8 cellular contexts compared by ENCODE assay signal in genomic region chr6:28895131-28895812, GRCh38. TPM values are rescaled to one million over a fixed set of nuclear protein-coding genes. Genes with fewer than 3 reads are reported as not detected.
DNase-seq lines count a peak whose midpoint lies in the region; ATAC-seq and TF ChIP-seq lines count a peak whose summit lies in the region.

No MANE protein-coding gene starts in this region.

- H3K36me3 ChIP-seq in PC-3 (ENCODE audit: low read depth, low read length) = peaks cover under 1% of the 10 kb centered on the region; the same call in 1 of the 2 replicates
- H3K36me3 ChIP-seq in mucosa of stomach (ENCODE audit: control insufficient read depth, insufficient read depth, low read length) = no peaks in the 10 kb centered on the region

- H3K9me3 ChIP-seq in PC-3 (ENCODE audit: low read length) (no peaks in the 10 kb centered on the region), mucosa of stomach (ENCODE audit: control insufficient read depth, low read length) (no peaks in the 10 kb centered on the region)

- H4K20me1 ChIP-seq in PC-3 (ENCODE audit: low read length) = no peaks in the 10 kb centered on the region

- ATAC-seq in GM21576 (IDR thresholded peaks at IDR 0.05; ENCODE audit: unreplicated experiment) (peak; percentile 67), PC-3 (peak; percentile 62), esophagus mucosa (peak; percentile 89)

- no peaks in the 10 kb centered on the region for H3K79me2 ChIP-seq in PC-3 (ENCODE audit: low read length)

- no peak for TF ChIP-seq RAD21 in Ishikawa (IDR thresholded peaks at IDR 0.05; ENCODE audit: low read depth)

- H3K27me3 Mint-ChIP-seq in activated T-cell treated with anti-CD3 and anti-CD28 coated beads, Interleukin-2, amount 50 U/mL, for 24 hours = peaks cover 3% of the 10 kb centered on the region

- H3K4me1 ChIP-seq in PC-3 (ENCODE audit: insufficient read depth, low read length) (peaks cover 10% of the 10 kb centered on the region), mucosa of stomach (ENCODE audit: control insufficient read depth, insufficient read depth, low read length) (no peaks in the 10 kb centered on the region)

- H3K27ac ChIP-seq in PC-3 (ENCODE audit: low read length) = peak overlapping the region; percentile 80

- H3K9me2 ChIP-seq in PC-3 (replicated peaks; ENCODE audit: low read length) = no peaks in the 10 kb centered on the region

- intact Hi-C loops in PC-3 (cut with micrococcal nuclease) = loop anchor here (1.0 kb wide), 2 partner anchors 27 to 31 kb away; no protein-coding TSS in a partner anchor

- H3K4me3 Mint-ChIP-seq in activated T-cell treated with anti-CD3 and anti-CD28 coated beads, Interleukin-2, amount 50 U/mL, for 24 hours = peak overlapping the region; percentile 94

- H3K4me2 ChIP-seq in PC-3 (ENCODE audit: low read length) = peak overlapping the region; percentile 90

- peak overlapping the region; percentile 96 for H3K9ac ChIP-seq in PC-3 (ENCODE audit: low read length)
- peak overlapping the region; percentile 99 for H3K9ac ChIP-seq in mucosa of stomach (ENCODE audit: low read length)

- peaks cover 5% of the 10 kb centered on the region for H3F3A ChIP-seq in PC-3 (ENCODE audit: low read length, unreplicated experiment)

- H3K27me3 ChIP-seq in PC-3 (ENCODE audit: low read length) = no peaks in the 10 kb centered on the region
- H3K27me3 ChIP-seq in mucosa of stomach (ENCODE audit: control insufficient read depth, insufficient read depth, low read length) = no peaks in the 10 kb centered on the region

- no peak for TF ChIP-seq CTCF in PC-3 (conservative IDR thresholded peaks at IDR 0.05; ENCODE audit: low read depth, low read length)

- peaks cover 16% of the 10 kb centered on the region for H3K4me1 Mint-ChIP-seq in activated T-cell treated with anti-CD3 and anti-CD28 coated beads, Interleukin-2, amount 50 U/mL, for 24 hours (ENCODE audit: low read depth)

- H2AFZ ChIP-seq in PC-3 (ENCODE audit: low read length) = peak overlapping the region; percentile 99

- peak; percentile 85 for DNase-seq in DMS153 treated with DMSO at 0.1 percent for 48 hours (lab: John Stamatoyannopoulos, UW; ENCODE audit: unreplicated experiment)
- peak; percentile 98 for DNase-seq in PC-3
- peak; percentile 88 for DNase-seq in activated T-cell treated with anti-CD3 and anti-CD28 coated beads, Interleukin-2, amount 50 U/mL, for 24 hours
- DNase-seq in stimulated activated CD8-positive, alpha-beta memory T cell treated with anti-CD3 and anti-CD28 coated beads, Interleukin-4, amount 100 ng/mL, for 48 hours = peak; percentile 92

- peaks cover 29% of the 10 kb centered on the region for H3K36me3 Mint-ChIP-seq in activated T-cell treated with anti-CD3 and anti-CD28 coated beads, Interleukin-2, amount 50 U/mL, for 24 hours (ENCODE audit: low read depth)

- CTCF ChIA-PET in PC-3 (lab: Charles Lee) = interaction anchor here (0.6 to 0.7 kb wide), 3 partner anchors 53 to 90 kb away, joined by 3 to 17 read pairs (median 3); no protein-coding TSS in a partner anchor

- POLR2A ChIA-PET in PC-3 (lab: Charles Lee; ENCODE audit: unreplicated experiment) = interaction anchor here (0.5 to 1.0 kb wide), 7 partner anchors 23 to 1931 kb away, joined by 3 to 40 read pairs (median 4); partner anchors contain the start of gene TRIM27

- no peak for TF ChIP-seq EP300 in Ishikawa (IDR thresholded peaks at IDR 0.05; ENCODE audit: borderline replicate concordance)

- no peaks in the 10 kb centered on the region for H3K9me3 Mint-ChIP-seq in activated T-cell treated with anti-CD3 and anti-CD28 coated beads, Interleukin-2, amount 50 U/mL, for 24 hours

- H3K4me3 ChIP-seq in PC-3 (ENCODE audit: low read length) (peak overlapping the region; percentile 83), mucosa of stomach (ENCODE audit: low read length) (peak overlapping the region; percentile 94)

- H3K27ac Mint-ChIP-seq in activated T-cell treated with anti-CD3 and anti-CD28 coated beads, Interleukin-2, amount 50 U/mL, for 24 hours = peak overlapping the region; percentile 99

- TSS peak; percentile 65 for BruUV-seq in PC-3 (replicated peaks; lab: Mats Ljungman, UMichigan)

TF ChIP-seq in Ishikawa, 13 proteins besides CTCF, POLR2A, EP300 and RAD21:
- TF ChIP-seq CEBPB (IDR thresholded peaks at IDR 0.05) (no peak), MAX (IDR thresholded peaks at IDR 0.05) (peak; percentile 54; the same call in 1 of the 2 replicates), TCF12 (IDR thresholded peaks at IDR 0.05; ENCODE audit: low read depth) (no peak), ZBTB7A (IDR thresholded peaks at IDR 0.05; ENCODE audit: low read depth) (no peak), CREB1 (IDR thresholded peaks at IDR 0.05; ENCODE audit: low read depth) (no peak), REST (IDR thresholded peaks at IDR 0.05; ENCODE audit: low read depth) (no peak), TAF1 (IDR thresholded peaks at IDR 0.05; ENCODE audit: low read depth) (peak; percentile 51), FOXM1 (IDR thresholded peaks at IDR 0.05; ENCODE audit: borderline replicate concordance, low read depth) (no peak), YY1 (IDR thresholded peaks at IDR 0.05; ENCODE audit: low read depth) (no peak), EGR1 (IDR thresholded peaks at IDR 0.05) (no peak), USF1 (IDR thresholded peaks at IDR 0.05) (no peak), TEAD4 (IDR thresholded peaks at IDR 0.05) (no peak), NFIC (IDR thresholded peaks at IDR 0.05) (no peak)

RNA-seq across cellular contexts. Expression of gene TRIM27, which starts 28.5 kb away (rescaled TPM):
- total RNA-seq in PC-3 (2014; rRNA removed) (85.8 and 92.5 TPM in 2 replicates), esophagus mucosa (22.0 TPM)

Comparison
In these comparisons a context has a peak if more than half of its experiments do, and no peak if none do; other contexts are left out.
1. Peak in every context shown above with its lines: DNase-seq, ATAC-seq, H3K4me3 ChIP-seq and H3K27ac ChIP-seq.